Comparison of ENCODE assay signal across 11 cellular contexts in the genomic region with DNA sequence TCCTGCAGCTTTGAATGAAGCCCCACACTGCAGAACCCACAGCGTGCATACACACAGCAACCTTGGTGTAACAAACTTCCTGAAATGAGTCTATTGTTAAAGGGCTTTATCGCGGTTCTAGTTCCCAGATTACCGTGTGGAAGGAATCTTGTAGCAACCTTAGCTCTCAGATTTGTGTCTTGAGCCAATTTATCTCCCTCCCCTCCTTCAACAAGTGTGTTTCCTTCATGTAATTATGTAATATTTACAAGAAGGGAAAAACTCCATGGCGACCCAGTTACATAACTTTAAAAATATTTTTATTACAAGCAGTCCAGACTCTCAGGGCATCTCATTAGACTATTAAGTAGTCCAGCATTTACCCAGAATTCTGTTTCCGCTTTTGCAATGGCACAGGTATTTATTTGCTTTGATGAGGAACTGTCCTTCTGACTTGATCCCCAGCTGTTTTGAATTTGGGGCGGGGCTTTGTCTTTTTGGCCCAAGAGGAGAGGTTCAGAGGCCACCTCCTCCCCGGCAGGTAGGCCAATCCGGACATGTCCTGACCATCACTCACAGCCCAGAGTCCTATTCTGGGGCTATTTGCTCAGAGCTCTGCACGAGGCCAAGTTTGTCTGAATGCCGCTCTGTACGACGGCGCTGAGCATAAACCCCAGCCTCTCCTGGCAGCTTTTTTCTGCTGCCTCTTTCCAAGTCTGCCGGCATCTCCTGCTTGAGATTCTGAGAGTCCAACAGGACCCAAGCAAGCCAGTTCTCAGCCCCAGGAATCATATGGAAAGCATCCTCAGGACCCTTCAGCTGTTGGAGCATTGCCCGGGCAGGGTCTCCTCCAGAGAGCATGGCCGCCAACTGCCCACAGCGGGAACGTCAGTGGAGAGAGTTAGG. TPM values are rescaled to one million over a fixed set of nuclear protein-coding genes. Genes with fewer than 3 reads are reported as not detected.
A peak's percentile ranks its signal among the peaks of the same experiment; 100 is the strongest.
DNase-seq lines count a peak whose midpoint lies in the region; ATAC-seq and TF ChIP-seq lines count a peak whose summit lies in the region.
"Had no signal": no experiment of that assay in that cellular context is flagged by ENCODE, and none has a peak within 500 bp of the region (broad histone marks: within the 10 kb centered on the region; RNA-seq: fewer than 3 reads in every experiment).

No MANE protein-coding gene starts in this region.

- H3K27me3 ChIP-seq in SJCRH30: no peaks in the 10 kb centered on the region
- H3K27me3 ChIP-seq: BLaER1 had no signal

- peaks cover 2% of the 10 kb centered on the region; the same call in 1 of the 2 replicates for H3K36me3 ChIP-seq in SJCRH30

- peak overlapping the region; percentile 69 for H3K27ac ChIP-seq in SJCRH30
- H3K27ac ChIP-seq: BLaER1 had no signal

- H3K9me3 ChIP-seq in SJCRH30 (replicated peaks): no peaks in the 10 kb centered on the region
- H3K9me3 ChIP-seq: BLaER1 had no signal

- ATAC-seq in HG03354 (IDR thresholded peaks at IDR 0.05; ENCODE audit: poor library complexity, severe bottlenecking, unreplicated experiment): no peak

- H3K4me1 ChIP-seq in SJCRH30: peaks cover 19% of the 10 kb centered on the region

- DNase-seq in AG20443 (ENCODE audit: low spot score): peak; percentile 29
- DNase-seq in SJCRH30: no peak
- peak; percentile 67 for DNase-seq in fibroblast of the aortic adventitia (ENCODE audit: low read depth)
- peak in 46 of 56 donors; percentile 4 to 75 (median 31) for DNase-seq in nucleus accumbens (lab: John Stamatoyannopoulos, UW)
- DNase-seq in NCI-H82 treated with DMSO at 0.1 percent for 48 hours (lab: John Stamatoyannopoulos, UW; ENCODE audit: unreplicated experiment): no peak
- DNase-seq in stimulated activated CD8-positive, alpha-beta memory T cell treated with anti-CD3 and anti-CD28 coated beads, Interleukin-4, amount 100 ng/mL, for 48 hours: no peak
- DNase-seq in NCI-H1048 (lab: John Stamatoyannopoulos, UW): no peak
- DNase-seq: cortex of kidney; stimulated activated CD4-positive, alpha-beta T cell treated with anti-CD3 and anti-CD28 coated beads, Interleukin-15, amount 100 ng/mL, for 24 hours had no signal

- no peak for TF ChIP-seq CTCF in fibroblast of the aortic adventitia (IDR thresholded peaks at IDR 0.05; ENCODE audit: insufficient read depth, low read length)

- H3K4me3 ChIP-seq in SJCRH30 (no peak overlapping the region), fibroblast of the aortic adventitia (ENCODE audit: low read depth, low read length) (no peak overlapping the region)
- H3K4me3 ChIP-seq: BLaER1 had no signal

RNA-seq across cellular contexts. Expression of a gene that starts 35.6 kb away (rescaled TPM):
- total RNA-seq in SJCRH30 (2014; rRNA removed; shearing (Covaris generic)): 11.7 and 13.1 TPM in 2 replicates
- total RNA-seq in fibroblast of the aortic adventitia (ENCODE audit: low replicate concordance): 14.5 and 16.3 TPM in 2 replicates

RNA-seq across cellular contexts. Expression of a gene that starts 37.7 kb away (rescaled TPM):
- 27.0 and 27.5 TPM in 2 replicates for total RNA-seq in SJCRH30 (2014; rRNA removed; shearing (Covaris generic))
- total RNA-seq in fibroblast of the aortic adventitia (ENCODE audit: low replicate concordance): 35.2 and 50.2 TPM in 2 replicates

Comparison
In these comparisons a context has a peak if more than half of its experiments do, and no peak if none do; other contexts are left out.
1. DNase-seq: peak in AG20443 (single experiment), fibroblast of the aortic adventitia (single experiment) and nucleus accumbens (46 of 56); none in SJCRH30 (0 of 2), NCI-H82 treated with DMSO at 0.1 percent for 48 hours (single experiment), stimulated activated CD8-positive, alpha-beta memory T cell treated with anti-CD3 and anti-CD28 coated beads, Interleukin-4, amount 100 ng/mL, for 48 hours (single experiment) and NCI-H1048 (single experiment).